ENCODE assay signal across 1 cellular context in genomic region chr7:157273208-157274202, GRCh38.
TF ChIP-seq lines count a peak whose summit lies in the region.

No MANE protein-coding gene starts in this region.

TF ChIP-seq in HepG2, 621 proteins besides CTCF, POLR2A, EP300 and RAD21 (continued from another document):
- TF ChIP-seq ZSCAN21 (CRISPR knock-in tag; IDR thresholded peaks at IDR 0.05; ENCODE audit: borderline replicate concordance): 0 out of 2 replicates have a peak, but pooled peaks have one; percentile 47
- no peak for TF ChIP-seq DNMT1 (CRISPR knock-in tag; IDR thresholded peaks at IDR 0.05)
- TF ChIP-seq ZNF891 (CRISPR knock-in tag; IDR thresholded peaks at IDR 0.05): peak; percentile 56; the same call in 1 of the 2 replicates
- no peak for TF ChIP-seq ATF1 (CRISPR knock-in tag; IDR thresholded peaks at IDR 0.05)
- TF ChIP-seq EZH2 (conservative IDR thresholded peaks at IDR 0.05; ENCODE audit: low read depth, low read length): no peak
- peak; percentile 29; the same call in 1 of the 2 replicates for TF ChIP-seq ELF3 (CRISPR knock-in tag; IDR thresholded peaks at IDR 0.05)
- TF ChIP-seq ZNF230 (CRISPR knock-in tag; IDR thresholded peaks at IDR 0.05): 0 out of 2 replicates have a peak, but pooled peaks have one; percentile 68
- TF ChIP-seq THAP9 (CRISPR knock-in tag; IDR thresholded peaks at IDR 0.05; ENCODE audit: borderline replicate concordance): 0 out of 2 replicates have a peak, but pooled peaks have one; percentile 27
- TF ChIP-seq AGO1 (IDR thresholded peaks at IDR 0.05; ENCODE audit: low read depth, low read length, poor library complexity, severe bottlenecking): peak; percentile 58
- TF ChIP-seq ZNF543 (CRISPR knock-in tag; IDR thresholded peaks at IDR 0.05): 0 out of 2 replicates have a peak, but pooled peaks have one; percentile 31
- no peak for TF ChIP-seq ZNF7 (CRISPR knock-in tag; IDR thresholded peaks at IDR 0.05)
- no peak for TF ChIP-seq TRIM22 (IDR thresholded peaks at IDR 0.05)
- TF ChIP-seq ZNF550 (CRISPR knock-in tag; IDR thresholded peaks at IDR 0.05; ENCODE audit: borderline replicate concordance): no peak
- TF ChIP-seq SNAPC5 (CRISPR knock-in tag; IDR thresholded peaks at IDR 0.05; ENCODE audit: borderline replicate concordance): no peak
- TF ChIP-seq CBFB (CRISPR knock-in tag; IDR thresholded peaks at IDR 0.05): peak; percentile 25; the same call in 1 of the 2 replicates
- no peak for TF ChIP-seq ARID3A (IDR thresholded peaks at IDR 0.05; ENCODE audit: low read depth, low read length)
- no peak for TF ChIP-seq ZNF207 (IDR thresholded peaks at IDR 0.05; ENCODE audit: borderline replicate concordance)
- peak; percentile 91 for TF ChIP-seq STAG1 (CRISPR knock-in tag; IDR thresholded peaks at IDR 0.05)
- no peak for TF ChIP-seq ZFP62 (CRISPR knock-in tag; IDR thresholded peaks at IDR 0.05)
- no peak for TF ChIP-seq BRCA1 (CRISPR knock-in tag; IDR thresholded peaks at IDR 0.05)
- TF ChIP-seq PHF20 (CRISPR knock-in tag; IDR thresholded peaks at IDR 0.05): 0 out of 2 replicates have a peak, but pooled peaks have one; percentile 20
- no peak for TF ChIP-seq NFYB (CRISPR knock-in tag; IDR thresholded peaks at IDR 0.05)
- 0 out of 2 replicates have a peak, but pooled peaks have one; percentile 31 for TF ChIP-seq TP53 (CRISPR knock-in tag; conservative IDR thresholded peaks at IDR 0.05)
- peak; percentile 38; the same call in 1 of the 2 replicates for TF ChIP-seq RXRA (CRISPR knock-in tag; IDR thresholded peaks at IDR 0.05)
